In genomic region chr1:154784924-154785531, GRCh38 we compare ENCODE assay signal across 8 cellular contexts.
DNase-seq lines count a peak whose midpoint lies in the region; ATAC-seq and TF ChIP-seq lines count a peak whose summit lies in the region.

No MANE protein-coding gene starts in this region.

- no peak overlapping the region for H2BK12ac ChIP-seq in H9 (ENCODE audit: insufficient read length, low read depth, low read length)

- peak; percentile 66 for ATAC-seq in GM18508 (IDR thresholded peaks at IDR 0.05; ENCODE audit: insufficient read depth, unreplicated experiment)
- ATAC-seq in gastroesophageal sphincter = peak; percentile 65

- no peak overlapping the region for H3K4ac ChIP-seq in H9 (ENCODE audit: low read depth, low read length)

- H3T11ph ChIP-seq in H9 (ENCODE audit: low read length) = no peak overlapping the region

- TF ChIP-seq CTCF in H9 (conservative IDR thresholded peaks at IDR 0.05) (no peak), gastroesophageal sphincter (IDR thresholded peaks at IDR 0.05) (no peak), ovary (IDR thresholded peaks at IDR 0.05) (no peak), mesothelial cell of epicardium (IDR thresholded peaks at IDR 0.05; ENCODE audit: unreplicated experiment) (no peak)

- no peak overlapping the region for H4K5ac ChIP-seq in H9 (ENCODE audit: insufficient read length, low read depth, low read length)

- H3K23me2 ChIP-seq in H9 (ENCODE audit: insufficient read length, low read depth, low read length, poor library complexity, severe bottlenecking) = no peaks in the 10 kb centered on the region

- TF ChIP-seq POLR2A in gastroesophageal sphincter (IDR thresholded peaks at IDR 0.05) (no peak), ovary (IDR thresholded peaks at IDR 0.05) (no peak)

- H3K36me3 Mint-ChIP-seq in H9 (ENCODE audit: insufficient read depth in 1 of 3, low read depth in 3 of 3) (no peaks in the 10 kb centered on the region), mesothelial cell of epicardium (no peaks in the 10 kb centered on the region)

- H3K4me2 ChIP-seq in H9 (ENCODE audit: insufficient read depth, insufficient read length, low read length) = no peak overlapping the region

- no peak overlapping the region for H2BK15ac ChIP-seq in H9 (ENCODE audit: low read depth, low read length)

- H3K18ac ChIP-seq in H9 (ENCODE audit: insufficient read length, low read depth, low read length) = no peak overlapping the region

- no peaks in the 10 kb centered on the region for H3K79me2 ChIP-seq in H9 (ENCODE audit: insufficient read depth, low read length)

- H3K56ac ChIP-seq in H9 (ENCODE audit: insufficient read length, low read depth, low read length) = no peak overlapping the region

- H3K9me3 Mint-ChIP-seq in H9 (no peaks in the 10 kb centered on the region), mesothelial cell of epicardium (no peaks in the 10 kb centered on the region)

- H3K4me1 ChIP-seq in H9 (ENCODE audit: insufficient read depth, low read length) = no peaks in the 10 kb centered on the region
- H3K4me1 ChIP-seq in gastroesophageal sphincter = peaks cover 0 to 10% (median 6%) of the 10 kb centered on the region in 3 donors
- no peaks in the 10 kb centered on the region for H3K4me1 ChIP-seq in ovary (ENCODE audit: insufficient read depth)

- no peak for TF ChIP-seq EP300 in gastroesophageal sphincter (IDR thresholded peaks at IDR 0.05)
- TF ChIP-seq EP300 in ovary (IDR thresholded peaks at IDR 0.05) = no peak

- H3K27me3 ChIP-seq in H9 (ENCODE audit: insufficient read depth, low read length) (no peaks in the 10 kb centered on the region), gastroesophageal sphincter (peaks cover 19% of the 10 kb centered on the region), ovary (no peaks in the 10 kb centered on the region)

- intact Hi-C loops in ovary (cut with DNase I) = loop anchor here in 1 of 4 donors (10.0 kb wide), 1 partner anchor 280 kb away; the partner anchor contains the start of gene EFNA4

- H3K27ac ChIP-seq in H9 (ENCODE audit: insufficient read length, low read depth, low read length) = no peak overlapping the region
- no peak overlapping the region for H3K27ac ChIP-seq in gastroesophageal sphincter
- no peak overlapping the region for H3K27ac ChIP-seq in ovary

- H3K9ac ChIP-seq in H9 (ENCODE audit: extremely low read depth, insufficient read length, low read length) = no peak overlapping the region

- H3K23ac ChIP-seq in H9 (ENCODE audit: insufficient read length, low read depth, low read length) = no peak overlapping the region

- H3K9me3 ChIP-seq in H9 (ENCODE audit: control insufficient read depth, low read depth, low read length) = no peaks in the 10 kb centered on the region
- H3K9me3 ChIP-seq in gastroesophageal sphincter = no peaks in the 10 kb centered on the region
- H3K9me3 ChIP-seq in ovary = no peaks in the 10 kb centered on the region

- H4K8ac ChIP-seq in H9 (replicated peaks; ENCODE audit: insufficient read length, low read depth, low read length) = no peak overlapping the region

- H2BK20ac ChIP-seq in H9 (ENCODE audit: low read depth, low read length, poor library complexity, severe bottlenecking) = no peak overlapping the region

- no peak overlapping the region for H2AK5ac ChIP-seq in H9 (ENCODE audit: insufficient read length, low read length)

- H3K4me1 Mint-ChIP-seq in H9 = peaks cover 11 to 16% of the 10 kb centered on the region in 2 experiments
- peaks cover 3% of the 10 kb centered on the region for H3K4me1 Mint-ChIP-seq in mesothelial cell of epicardium

- H3K4me3 Mint-ChIP-seq in H9 = peak overlapping the region in 1 of 2 experiments; percentile 31; a peak in 1 of 5 replicates
- H3K4me3 Mint-ChIP-seq in mesothelial cell of epicardium = no peak overlapping the region

- H3K27me3 Mint-ChIP-seq in H9 (ENCODE audit: low read depth) = peaks cover 5% of the 10 kb centered on the region
- H3K27me3 Mint-ChIP-seq in mesothelial cell of epicardium (ENCODE audit: low read depth) = peaks cover 17% of the 10 kb centered on the region

- H2BK120ac ChIP-seq in H9 (ENCODE audit: low read depth, low read length, poor library complexity, severe bottlenecking) = no peak overlapping the region

- no peak for DNase-seq in H9
- DNase-seq in T-helper 22 cell (ENCODE audit: low read depth) = peak; percentile 25
- no peak for DNase-seq in ovary
- no peak for DNase-seq in mesothelial cell of epicardium (ENCODE audit: low spot score in 2 of 2, unreplicated experiment in 2 of 2)
- no peak for DNase-seq in NCI-H1105 (lab: John Stamatoyannopoulos, UW)
- no peak for DNase-seq in NCI-H446 (lab: John Stamatoyannopoulos, UW)

- H2AFZ ChIP-seq in H9 (ENCODE audit: low read length) = no peak overlapping the region

- no peak overlapping the region for H4K91ac ChIP-seq in H9 (ENCODE audit: insufficient read length, low read depth, low read length)

- no peaks in the 10 kb centered on the region for H4K20me1 ChIP-seq in H9 (ENCODE audit: control insufficient read depth, insufficient read depth, insufficient read length)

- H3K14ac ChIP-seq in H9 (ENCODE audit: insufficient read depth, low read length) = no peak overlapping the region

- H3K79me1 ChIP-seq in H9 (ENCODE audit: insufficient read depth, low read depth, low read length, poor library complexity, severe bottlenecking) = no peaks in the 10 kb centered on the region

- H3K27ac Mint-ChIP-seq in H9 (peak overlapping the region in 2 of 3 experiments; percentile 8 to 12; a peak in 1 of 7 replicates), mesothelial cell of epicardium (no peak overlapping the region)

- H3K36me3 ChIP-seq in gastroesophageal sphincter (no peaks in the 10 kb centered on the region), ovary (no peaks in the 10 kb centered on the region)

- WGBS in H9 (ENCODE audit: extremely low coverage, insufficient read length, low lambda C conversion rate) = no CpG with 5 or more reads among the region's 2 CpGs
- 72% methylated on average over 2 of the region's 2 CpGs; no CpG with 5 or more reads in 1 of the 2 donors for WGBS in gastroesophageal sphincter (ENCODE audit: low coverage in 1 of 2), 2 donors
- WGBS in ovary, 3 donors = 19 to 34% (median 29%) methylated on average over 2 of the region's 2 CpGs

- H2BK5ac ChIP-seq in H9 (ENCODE audit: insufficient read length, low read length) = no peak overlapping the region

- H3K4me3 ChIP-seq in gastroesophageal sphincter = no peak overlapping the region
- H3K4me3 ChIP-seq in ovary = no peak overlapping the region
